Comparison of ENCODE assay signal across 21 cellular contexts in the genomic region with DNA sequence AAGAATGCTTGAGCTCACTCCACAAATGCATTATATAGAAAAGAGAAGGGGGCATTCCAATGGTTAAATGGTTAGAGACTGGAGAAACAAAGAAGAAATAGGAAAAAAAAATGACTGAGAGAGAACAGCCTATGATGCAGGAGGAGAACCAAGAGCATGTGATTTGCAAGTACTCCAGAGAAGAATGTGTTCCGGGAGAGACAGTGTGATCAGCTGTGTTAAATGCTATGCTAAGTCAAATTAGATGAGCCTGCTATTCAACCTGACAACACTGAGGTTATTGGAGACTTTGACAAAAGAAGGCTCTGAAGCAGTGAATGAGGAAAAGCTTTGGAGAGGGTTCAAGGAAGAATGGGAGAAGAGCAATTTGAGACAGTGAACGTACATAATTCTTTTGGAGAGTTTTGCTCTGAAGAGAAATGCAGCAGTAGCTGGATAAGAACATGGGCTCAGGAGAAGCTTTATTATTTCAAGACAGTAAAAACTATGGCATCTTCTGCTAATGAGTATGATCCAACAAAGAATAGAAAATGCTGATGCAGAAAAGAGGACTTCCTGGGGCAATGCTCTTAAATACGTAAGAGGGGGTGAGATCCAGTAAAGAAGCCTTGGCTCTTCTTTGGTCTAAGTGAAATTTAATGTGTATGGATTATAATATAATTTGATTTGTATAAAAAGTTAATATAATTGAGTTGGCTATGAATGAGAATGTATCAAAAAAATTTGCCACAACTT.
A peak's percentile ranks its signal among the peaks of the same experiment; 100 is the strongest.
DNase-seq lines count a peak whose midpoint lies in the region; ATAC-seq and TF ChIP-seq lines count a peak whose summit lies in the region.
"Had no signal": no experiment of that assay in that cellular context is flagged by ENCODE, and none has a peak within 500 bp of the region (broad histone marks: within the 10 kb centered on the region; RNA-seq: fewer than 3 reads in every experiment).

No MANE protein-coding gene starts in this region.

- no CpG with 5 or more reads among the region's 3 CpGs for WGBS in mesendoderm (ENCODE audit: extremely low coverage, insufficient coverage, low lambda C conversion rate)

- H3K9ac ChIP-seq in HUES48 (ENCODE audit: low read depth, low read length) (no peak overlapping the region), mesendoderm (ENCODE audit: low read length) (no peak overlapping the region)
- H3K9ac ChIP-seq: SK-N-SH had no signal

- no peak overlapping the region for H3K4me3 ChIP-seq in HUES48 (ENCODE audit: low read depth, low read length)
- H3K4me3 ChIP-seq in mesendoderm (ENCODE audit: low read length): no peak overlapping the region
- H3K4me3 ChIP-seq in mucosa of descending colon: no peak overlapping the region

- H3K4me1 ChIP-seq in HUES48 (ENCODE audit: control insufficient read depth, insufficient read depth, low read length) (peaks cover 65% of the 10 kb centered on the region), mesendoderm (ENCODE audit: control insufficient read depth, low read depth, low read length) (peaks cover 10% of the 10 kb centered on the region), mucosa of descending colon (ENCODE audit: low read depth) (no peaks in the 10 kb centered on the region)

- ATAC-seq in GM18519 (IDR thresholded peaks at IDR 0.05; ENCODE audit: low FRiP score, unreplicated experiment) (no peak), mucosa of descending colon (no peak)
- ATAC-seq in activated T-cell treated with anti-CD3 and anti-CD28 coated beads, Interleukin-2, amount 50 U/mL, for 4 hours: no peak
- ATAC-seq: HCT116, Panc1, Right ventricle myocardium inferior had no signal

- no peaks in the 10 kb centered on the region for H3K79me1 ChIP-seq in mesendoderm (ENCODE audit: low read length)

- H3K27ac ChIP-seq in HUES48 (ENCODE audit: low read depth, low read length) (peak overlapping the region; percentile 88), mesendoderm (ENCODE audit: low read depth, low read length) (no peak overlapping the region)

- no peak overlapping the region for H2BK15ac ChIP-seq in mesendoderm (replicated peaks; ENCODE audit: low read depth)

- intact Hi-C loops in mucosa of descending colon (cut with DNase I, micrococcal nuclease): no loop called here

- no peaks in the 10 kb centered on the region for H3K79me2 ChIP-seq in mesendoderm (ENCODE audit: control insufficient read depth, insufficient read depth, low read length)

- no peaks in the 10 kb centered on the region for H3K36me3 ChIP-seq in HUES48 (ENCODE audit: control insufficient read depth, insufficient read depth, low read length)
- no peaks in the 10 kb centered on the region for H3K36me3 ChIP-seq in mesendoderm (ENCODE audit: control insufficient read depth, insufficient read depth, low read length)
- H3K36me3 ChIP-seq in mucosa of descending colon (ENCODE audit: low read depth): no peaks in the 10 kb centered on the region
- H3K36me3 ChIP-seq: BE2C had no signal

- H3K18ac ChIP-seq in mesendoderm (ENCODE audit: low read length): no peak overlapping the region

- H3K4me1 Mint-ChIP-seq in endothelial cell (ENCODE audit: unreplicated experiment): peaks cover 58% of the 10 kb centered on the region
- H3K4me1 Mint-ChIP-seq in chondrocyte (ENCODE audit: low read depth): peaks cover 44% of the 10 kb centered on the region
- peaks cover 56% of the 10 kb centered on the region for H3K4me1 Mint-ChIP-seq in activated T-cell treated with anti-CD3 and anti-CD28 coated beads, Interleukin-2, amount 50 U/mL, for 4 hours (ENCODE audit: low read depth)

- H4K5ac ChIP-seq in mesendoderm (ENCODE audit: low read length): no peak overlapping the region

- H3K56ac ChIP-seq in mesendoderm (ENCODE audit: low read length): no peak overlapping the region

- H3K27ac Mint-ChIP-seq in endothelial cell (ENCODE audit: unreplicated experiment) (peak overlapping the region; percentile 36), chondrocyte (ENCODE audit: unreplicated experiment) (no peak overlapping the region)

- no peak overlapping the region for H2AK5ac ChIP-seq in mesendoderm (ENCODE audit: low read length)

- H3K9me3 Mint-ChIP-seq in endothelial cell (ENCODE audit: unreplicated experiment) (no peaks in the 10 kb centered on the region), chondrocyte (ENCODE audit: low read depth) (peaks cover 3% of the 10 kb centered on the region)
- H3K9me3 Mint-ChIP-seq in activated T-cell treated with anti-CD3 and anti-CD28 coated beads, Interleukin-2, amount 50 U/mL, for 4 hours: no peaks in the 10 kb centered on the region
- H3K9me3 Mint-ChIP-seq: CD4-positive, alpha-beta memory T cell had no signal

- no peak overlapping the region for H4K8ac ChIP-seq in mesendoderm (ENCODE audit: low read depth, low read length)

- H3K27me3 Mint-ChIP-seq in endothelial cell (ENCODE audit: unreplicated experiment) (peaks cover 7% of the 10 kb centered on the region), chondrocyte (ENCODE audit: low read depth) (no peaks in the 10 kb centered on the region)
- no peaks in the 10 kb centered on the region for H3K27me3 Mint-ChIP-seq in activated T-cell treated with anti-CD3 and anti-CD28 coated beads, Interleukin-2, amount 50 U/mL, for 4 hours (ENCODE audit: low read depth)
- H3K27me3 Mint-ChIP-seq: CD4-positive, alpha-beta memory T cell had no signal

- no peaks in the 10 kb centered on the region for H3K9me3 ChIP-seq in HUES48 (ENCODE audit: control insufficient read depth, insufficient read depth, low read length)
- no peaks in the 10 kb centered on the region for H3K9me3 ChIP-seq in mucosa of descending colon
- H3K9me3 ChIP-seq: BE2C, SK-N-SH had no signal

- H3K4me3 Mint-ChIP-seq in endothelial cell (ENCODE audit: unreplicated experiment): no peak overlapping the region
- no peak overlapping the region for H3K4me3 Mint-ChIP-seq in chondrocyte (ENCODE audit: unreplicated experiment)
- H3K4me3 Mint-ChIP-seq in activated T-cell treated with anti-CD3 and anti-CD28 coated beads, Interleukin-2, amount 50 U/mL, for 4 hours: no peak overlapping the region

- peak; percentile 29 for DNase-seq in Ammon's horn (ENCODE audit: low spot score)
- DNase-seq in endothelial cell (ENCODE audit: low spot score): no peak
- DNase-seq in mesendoderm: peak; percentile 41
- no peak for DNase-seq in mucosa of descending colon
- DNase-seq in chondrocyte (ENCODE audit: low spot score): no peak
- no peak for DNase-seq in activated T-cell treated with anti-CD3 and anti-CD28 coated beads, Interleukin-2, amount 50 U/mL, for 4 hours
- DNase-seq: ACHN; BE2C; Calu3; CD4-positive, alpha-beta memory T cell; DMS53; KBM-7; NCI-H1436; NCI-H2029; NCI-H524 treated with DMSO at 0.1 percent for 48 hours; SK-N-SH had no signal

- no peak overlapping the region for H3K4ac ChIP-seq in mesendoderm (ENCODE audit: low read depth, low read length)

- no peak overlapping the region for H3K4me2 ChIP-seq in mesendoderm (ENCODE audit: low read length)
- H3K4me2 ChIP-seq: SK-N-SH had no signal

- no peaks in the 10 kb centered on the region for H3K27me3 ChIP-seq in HUES48 (ENCODE audit: control insufficient read depth, insufficient read depth, low read length)
- no peaks in the 10 kb centered on the region for H3K27me3 ChIP-seq in mesendoderm (ENCODE audit: insufficient read depth, low read length, poor library complexity)
- H3K27me3 ChIP-seq: BE2C had no signal

- peaks cover 9% of the 10 kb centered on the region for H3K36me3 Mint-ChIP-seq in endothelial cell (ENCODE audit: low read depth, unreplicated experiment)
- H3K36me3 Mint-ChIP-seq in chondrocyte (ENCODE audit: low read depth): no peaks in the 10 kb centered on the region
- no peaks in the 10 kb centered on the region for H3K36me3 Mint-ChIP-seq in activated T-cell treated with anti-CD3 and anti-CD28 coated beads, Interleukin-2, amount 50 U/mL, for 4 hours (ENCODE audit: insufficient read depth)

- TF ChIP-seq CTCF in endothelial cell (IDR thresholded peaks at IDR 0.05; ENCODE audit: unreplicated experiment) (no peak), mucosa of descending colon (IDR thresholded peaks at IDR 0.05) (no peak), chondrocyte (IDR thresholded peaks at IDR 0.05) (no peak)

- no peak overlapping the region for H3K23ac ChIP-seq in mesendoderm (ENCODE audit: low read length)

- H2BK120ac ChIP-seq in mesendoderm (ENCODE audit: low read depth, low read length): no peak overlapping the region

- no peak overlapping the region for H2BK5ac ChIP-seq in mesendoderm (ENCODE audit: low read length)

Comparison
In these comparisons a context has a peak if more than half of its experiments do, and no peak if none do; other contexts are left out.
1. DNase-seq: peak in Ammon's horn (single experiment) and mesendoderm (single experiment); none in endothelial cell (single experiment), mucosa of descending colon (0 of 3), chondrocyte (single experiment) and activated T-cell treated with anti-CD3 and anti-CD28 coated beads, Interleukin-2, amount 50 U/mL, for 4 hours (single experiment).